Comparison of ENCODE assay signal across 18 cellular contexts in genomic region chr5:125551246-125551645, GRCh38.
A peak's percentile ranks its signal among the peaks of the same experiment; 100 is the strongest.
DNase-seq lines count a peak whose midpoint lies in the region; ATAC-seq and TF ChIP-seq lines count a peak whose summit lies in the region.
"Had no signal": no experiment of that assay in that cellular context is flagged by ENCODE, and none has a peak within 500 bp of the region (broad histone marks: within the 10 kb centered on the region; RNA-seq: fewer than 3 reads in every experiment).

No MANE protein-coding gene starts in this region.

- no peaks in the 10 kb centered on the region for H3K9me3 Mint-ChIP-seq in osteocyte (ENCODE audit: unreplicated experiment)

- CTCF ChIA-PET in IMR-90 (lab: Yijun Ruan, JAX): interaction anchor here (0.9 to 1.0 kb wide), 2 partner anchors 46 to 62 kb away, joined by 3 to 4 read pairs; no protein-coding TSS in a partner anchor

- no peak overlapping the region for H3K4me3 ChIP-seq in IMR-90 (ENCODE audit: insufficient read depth, low read depth, low read length)
- H3K4me3 ChIP-seq in adipocyte (ENCODE audit: low read length): no peak overlapping the region
- H3K4me3 ChIP-seq: K562 had no signal

- H3K27me3 Mint-ChIP-seq in osteocyte (ENCODE audit: unreplicated experiment): no peaks in the 10 kb centered on the region
- H3K27me3 Mint-ChIP-seq: B cell; CD4-positive, CD25-positive, alpha-beta regulatory T cell had no signal

- in situ Hi-C loops in IMR-90 (cut with MboI; ENCODE audit: low sequenced_read_pairs): no loop called here

- BruUV-seq in IMR-90 (replicated peaks; lab: Mats Ljungman, UMichigan): no TSS peak

- no peak overlapping the region for H3K4ac ChIP-seq in IMR-90 (ENCODE audit: low read depth, low read length)

- H3K23ac ChIP-seq in IMR-90 (ENCODE audit: low read depth, low read length): no peak overlapping the region

- no peak overlapping the region for H2AK9ac ChIP-seq in IMR-90 (replicated peaks; ENCODE audit: low read depth, low read length, poor library complexity)

- dilution Hi-C loops in IMR-90 (cut with HindIII; ENCODE audit: low sequenced_read_pairs, unreplicated experiment): no loop called here

- no peaks in the 10 kb centered on the region for H3K79me1 ChIP-seq in IMR-90 (ENCODE audit: low read depth in 1 of 2, low read length in 2 of 2)

- DNase-seq in IMR-90 (peak; percentile 62), adipocyte (ENCODE audit: low read depth) (peak; percentile 37), fibroblast of peridontal ligament (ENCODE audit: extremely low read depth) (peak; percentile 75), osteocyte (ENCODE audit: extremely low spot score, unreplicated experiment) (no peak), Kasumi-1 (lab: John Stamatoyannopoulos, UW) (no peak), posterior vena cava (ENCODE audit: low spot score) (no peak)
- DNase-seq in activated naive CD4-positive, alpha-beta T cell treated with Interleukin-2 at 50 U/mL for 16 hours: no peak
- DNase-seq: Caco-2; CD4-positive, CD25-positive, alpha-beta regulatory T cell; H7; NCI-H1048; NCI-H1436 treated with DMSO at 0.1 percent for 48 hours; NCI-H2081; NCI-H226; NCI-H526 treated with DMSO at 0.1 percent for 48 hours had no signal

- no peaks in the 10 kb centered on the region for H3K36me3 ChIP-seq in IMR-90 (ENCODE audit: control insufficient read depth, insufficient read depth, low read length)
- H3K36me3 ChIP-seq in adipocyte (ENCODE audit: control insufficient read depth, insufficient read depth, low read length, severe bottlenecking): no peaks in the 10 kb centered on the region

- H3K27ac ChIP-seq in IMR-90 (ENCODE audit: insufficient read depth, low read length): no peak overlapping the region

- H4K8ac ChIP-seq in IMR-90 (ENCODE audit: low read depth in 2 of 2, low read length in 2 of 2): no peak overlapping the region

- H2BK5ac ChIP-seq in IMR-90 (ENCODE audit: low read depth, low read length, poor library complexity, severe bottlenecking): no peak overlapping the region

- no peak overlapping the region for H2BK20ac ChIP-seq in IMR-90 (ENCODE audit: low read depth, low read length)

- H3K4me1 Mint-ChIP-seq in osteocyte (ENCODE audit: unreplicated experiment): peaks cover 58% of the 10 kb centered on the region
- H3K4me1 Mint-ChIP-seq: B cell; CD4-positive, CD25-positive, alpha-beta regulatory T cell had no signal

- no peaks in the 10 kb centered on the region for H4K20me1 ChIP-seq in IMR-90 (ENCODE audit: insufficient read depth, low read length)

- TF ChIP-seq POLR2A in IMR-90 (IDR thresholded peaks at IDR 0.05; ENCODE audit: low read depth, low read length): no peak

- H2BK15ac ChIP-seq in IMR-90 (ENCODE audit: low read depth, low read length): peak overlapping the region; percentile 78; the same call in 2 of the 3 replicates

- H3K9me3 ChIP-seq in IMR-90 (ENCODE audit: control insufficient read depth, insufficient read depth, low read length) (no peaks in the 10 kb centered on the region), adipocyte (ENCODE audit: control insufficient read depth, low read length) (no peaks in the 10 kb centered on the region)
- H3K9me3 ChIP-seq: Caco-2 had no signal

- H4K91ac ChIP-seq in IMR-90 (ENCODE audit: insufficient read depth, low read depth, low read length): no peak overlapping the region; the same call in 1 of the 2 replicates

- H3K14ac ChIP-seq in IMR-90 (replicated peaks; ENCODE audit: low read depth, low read length): peak overlapping the region; percentile 83

- no peak overlapping the region for H4K5ac ChIP-seq in IMR-90 (ENCODE audit: low read depth, low read length)

- H3K4me3 Mint-ChIP-seq in osteocyte (ENCODE audit: unreplicated experiment): no peak overlapping the region
- H3K4me3 Mint-ChIP-seq: B cell; CD4-positive, CD25-positive, alpha-beta regulatory T cell had no signal

- H3K4me1 ChIP-seq in IMR-90 (ENCODE audit: control insufficient read depth, insufficient read depth, low read length) (peaks cover 5% of the 10 kb centered on the region), adipocyte (ENCODE audit: control insufficient read depth, insufficient read depth, low read length) (peaks cover 28% of the 10 kb centered on the region)
- H3K4me1 ChIP-seq: Caco-2 had no signal

- no peak overlapping the region for H2AFZ ChIP-seq in IMR-90 (replicated peaks; ENCODE audit: low read length, poor library complexity)

- no peak overlapping the region for H3K18ac ChIP-seq in IMR-90 (ENCODE audit: low read depth, low read length)

- H3K27me3 ChIP-seq in IMR-90 (ENCODE audit: control insufficient read depth, insufficient read depth, low read length) (no peaks in the 10 kb centered on the region), adipocyte (replicated peaks; ENCODE audit: control insufficient read depth, insufficient read depth, low read length) (no peaks in the 10 kb centered on the region)

- H3K27ac Mint-ChIP-seq in osteocyte (ENCODE audit: unreplicated experiment): peak overlapping the region; percentile 8
- H3K27ac Mint-ChIP-seq: B cell; CD4-positive, CD25-positive, alpha-beta regulatory T cell had no signal

- TF ChIP-seq CTCF in IMR-90 (conservative IDR thresholded peaks at IDR 0.05; ENCODE audit: low read depth, low read length) (no peak), osteocyte (IDR thresholded peaks at IDR 0.05) (no peak)

- TF ChIP-seq RAD21 in IMR-90 (IDR thresholded peaks at IDR 0.05; ENCODE audit: low read length): no peak

- no peak overlapping the region for H2BK120ac ChIP-seq in IMR-90 (ENCODE audit: low read depth, low read length)

- intact Hi-C loops in IMR-90 (cut with micrococcal nuclease) (loop anchor here (5.0 kb wide), 1 partner anchor 804 kb away; the partner anchor contains the start of gene ZNF608), posterior vena cava (cut with DNase I) (no loop called here)

- no peaks in the 10 kb centered on the region for H3K36me3 Mint-ChIP-seq in osteocyte (ENCODE audit: unreplicated experiment)
- H3K36me3 Mint-ChIP-seq: CD4-positive, CD25-positive, alpha-beta regulatory T cell had no signal

- H2AK5ac ChIP-seq in IMR-90 (ENCODE audit: low read depth, low read length): peak overlapping the region; percentile 48; the same call in 1 of the 2 replicates

- H3K9me1 ChIP-seq in IMR-90 (ENCODE audit: insufficient read depth, low read length): peaks cover 2% of the 10 kb centered on the region; the same call in 1 of the 2 replicates

- no peak overlapping the region for H3K56ac ChIP-seq in IMR-90 (ENCODE audit: extremely low read depth, insufficient read depth, low read length)

- POLR2A ChIA-PET in IMR-90 (lab: Charles Lee; ENCODE audit: unreplicated experiment): no interaction called here

- ATAC-seq in IMR-90 (ENCODE audit: low read depth): no peak
- no peak for ATAC-seq in HG03095 (IDR thresholded peaks at IDR 0.05; ENCODE audit: unreplicated experiment)
- ATAC-seq: K562 had no signal

- no peak overlapping the region for H3K4me2 ChIP-seq in IMR-90 (ENCODE audit: low read depth, low read length)

- H3K9ac ChIP-seq in IMR-90 (ENCODE audit: low read depth, low read length): no peak overlapping the region
- no peak overlapping the region for H3K9ac ChIP-seq in adipocyte (ENCODE audit: low read length)

TF ChIP-seq in IMR-90, 13 proteins besides CTCF, POLR2A, EP300 and RAD21:
- TF ChIP-seq USF2 (IDR thresholded peaks at IDR 0.05; ENCODE audit: low read depth, low read length) (no peak), CEBPB (IDR thresholded peaks at IDR 0.05; ENCODE audit: low read depth, low read length) (no peak), ELK1 (IDR thresholded peaks at IDR 0.05; ENCODE audit: borderline replicate concordance, low read depth, low read length) (no peak), NFE2L2 (IDR thresholded peaks at IDR 0.05; ENCODE audit: low read depth, low read length) (no peak), CHD1 (IDR thresholded peaks at IDR 0.05; ENCODE audit: low read depth, low read length) (no peak), FOS (IDR thresholded peaks at IDR 0.05; ENCODE audit: low read depth, low read length) (no peak), MAFK (IDR thresholded peaks at IDR 0.05; ENCODE audit: low read depth, low read length) (no peak), SMC3 (IDR thresholded peaks at IDR 0.05; ENCODE audit: low read depth, low read length) (no peak), RCOR1 (IDR thresholded peaks at IDR 0.05; ENCODE audit: insufficient replicate concordance, low read length) (no peak), MXI1 (IDR thresholded peaks at IDR 0.05; ENCODE audit: borderline replicate concordance, low read depth, low read length) (no peak), MAZ (IDR thresholded peaks at IDR 0.05; ENCODE audit: borderline replicate concordance, low read depth, low read length) (no peak), RFX5 (IDR thresholded peaks at IDR 0.05; ENCODE audit: low read depth, low read length) (no peak), BHLHE40 (IDR thresholded peaks at IDR 0.05; ENCODE audit: low read depth, low read length) (no peak)

Comparison
In these comparisons a context has a peak if more than half of its experiments do, and no peak if none do; other contexts are left out.
1. DNase-seq: peak in IMR-90 (single experiment), adipocyte (single experiment) and fibroblast of peridontal ligament (single experiment); none in osteocyte (single experiment), Kasumi-1 (0 of 2), posterior vena cava (single experiment) and activated naive CD4-positive, alpha-beta T cell treated with Interleukin-2 at 50 U/mL for 16 hours (single experiment).